18 cellular contexts compared by ENCODE assay signal in the genomic region with DNA sequence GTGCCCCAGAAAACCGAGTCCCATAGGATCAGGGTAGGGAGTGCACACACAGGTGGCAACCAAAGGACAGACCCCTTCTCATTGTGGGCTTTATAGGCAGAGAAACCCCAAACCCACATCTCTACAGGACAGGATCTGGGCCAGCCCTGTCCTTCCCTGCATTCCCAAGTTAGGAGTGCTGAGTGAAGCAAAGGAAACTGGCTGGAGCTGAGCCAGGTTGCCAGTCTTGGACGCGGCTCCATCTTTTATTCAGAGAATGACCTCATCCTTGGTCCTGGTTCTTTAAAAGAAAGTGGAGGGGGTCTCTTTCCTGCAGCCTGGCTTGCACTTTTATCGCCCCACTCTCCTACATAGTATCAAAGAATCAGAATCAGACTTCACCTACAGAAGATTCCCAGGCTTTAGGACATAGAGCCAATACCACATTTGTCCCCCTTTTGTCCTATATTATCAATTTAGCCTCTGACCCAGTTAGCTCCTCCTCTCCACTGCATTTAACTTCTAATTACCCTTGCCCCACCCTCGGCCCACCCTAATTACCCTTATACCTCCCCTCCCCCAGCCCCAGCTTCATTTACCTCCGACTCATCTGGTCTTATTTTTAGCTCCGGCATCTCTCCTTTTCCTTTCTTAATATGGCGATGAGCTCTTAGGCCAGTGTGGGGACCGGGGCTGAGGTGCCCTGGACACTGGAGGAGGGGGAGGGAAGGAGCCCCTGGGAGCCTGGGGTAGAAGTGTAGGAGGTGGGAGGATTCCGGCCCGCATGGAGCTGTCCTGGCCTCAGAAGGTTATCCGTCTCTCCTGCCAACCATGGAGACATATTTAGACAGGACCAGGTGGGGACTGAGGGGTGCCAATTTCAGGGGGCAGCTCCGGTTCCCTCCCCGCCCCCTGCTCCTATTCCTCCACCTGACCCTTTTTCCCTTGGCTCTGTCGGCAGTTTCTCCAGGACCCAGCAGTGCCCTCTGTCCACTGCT. TPM values are rescaled to one million over a fixed set of nuclear protein-coding genes. Genes with fewer than 3 reads are reported as not detected.
A peak's percentile ranks its signal among the peaks of the same experiment; 100 is the strongest.
DNase-seq lines count a peak whose midpoint lies in the region; TF ChIP-seq lines count a peak whose summit lies in the region.
"Had no signal": no experiment of that assay in that cellular context is flagged by ENCODE, and none has a peak within 500 bp of the region (broad histone marks: within the 10 kb centered on the region; RNA-seq: fewer than 3 reads in every experiment).

CASQ1 (plus strand) TSS at position 927 of the 977 bp plus-strand sequence. CDS start 177 bp downstream, outside the sequence.

- H3K79me1 ChIP-seq in H9 (ENCODE audit: insufficient read depth, low read depth, low read length, poor library complexity, severe bottlenecking), result no peaks in the 10 kb centered on the region

- H4K91ac ChIP-seq in H9 (ENCODE audit: insufficient read length, low read depth, low read length), result no peak within 1 kb of the TSS

- no peak within 1 kb of the TSS for H4K8ac ChIP-seq in H9 (replicated peaks; ENCODE audit: insufficient read length, low read depth, low read length)

- no peak within 1 kb of the TSS for H3K14ac ChIP-seq in H9 (ENCODE audit: insufficient read depth, low read length)

- H3K23me2 ChIP-seq in H9 (ENCODE audit: insufficient read length, low read depth, low read length, poor library complexity, severe bottlenecking), result no peaks in the 10 kb centered on the region

- H3K4me1 Mint-ChIP-seq in H9, result peaks cover 9 to 11% of the 10 kb centered on the region in 2 experiments; a peak in 3 of 4 replicates
- H3K4me1 Mint-ChIP-seq: activated CD4-positive, alpha-beta memory T cell treated with anti-CD3 and anti-CD28 coated beads, Interleukin-2, amount 10 ng/mL, durations not matched to agents 7 days and 5 days; activated naive CD4-positive, alpha-beta T cell treated with anti-CD3 and anti-CD28 coated beads, Interleukin-2, amount 10 ng/mL, durations not matched to agents 7 days and 5 days had no signal

- H3K36me3 Mint-ChIP-seq in H9 (ENCODE audit: insufficient read depth in 1 of 3, low read depth in 3 of 3), result no peaks in the 10 kb centered on the region; a peak in 1 of 7 replicates
- H3K36me3 Mint-ChIP-seq: activated naive CD4-positive, alpha-beta T cell treated with anti-CD3 and anti-CD28 coated beads, Interleukin-2, amount 10 ng/mL, durations not matched to agents 7 days and 5 days had no signal

- no peak within 1 kb of the TSS for H3K18ac ChIP-seq in H9 (ENCODE audit: insufficient read length, low read depth, low read length)

- H3K27me3 Mint-ChIP-seq in H9 (ENCODE audit: low read depth), result peaks cover 25% of the 10 kb centered on the region

- no peak for TF ChIP-seq CTCF in H9 (conservative IDR thresholded peaks at IDR 0.05)
- no peak for TF ChIP-seq CTCF in testis (IDR thresholded peaks at IDR 0.05)
- TF ChIP-seq CTCF in GM13976 (IDR thresholded peaks at IDR 0.05; ENCODE audit: borderline replicate concordance, control extremely low read depth, extremely low read depth, insufficient read depth, missing control alignments), result no peak

- intact Hi-C loops in testis (cut with DNase I; ENCODE audit: low total_unique reads), result loop anchor here (10.0 kb wide), 2 partner anchors 55 to 85 kb away; no protein-coding TSS in a partner anchor

- no peaks in the 10 kb centered on the region for H3K9me3 Mint-ChIP-seq in H9
- H3K9me3 Mint-ChIP-seq: activated CD4-positive, alpha-beta memory T cell treated with anti-CD3 and anti-CD28 coated beads, Interleukin-2, amount 10 ng/mL, durations not matched to agents 7 days and 5 days; activated naive CD4-positive, alpha-beta T cell treated with anti-CD3 and anti-CD28 coated beads, Interleukin-2, amount 10 ng/mL, durations not matched to agents 7 days and 5 days had no signal

- no peak within 1 kb of the TSS for H2AFZ ChIP-seq in H9 (ENCODE audit: low read length)

- no peak within 1 kb of the TSS for H3K4me3 Mint-ChIP-seq in H9
- H3K4me3 Mint-ChIP-seq: activated CD4-positive, alpha-beta memory T cell treated with anti-CD3 and anti-CD28 coated beads, Interleukin-2, amount 10 ng/mL, durations not matched to agents 7 days and 5 days; activated naive CD4-positive, alpha-beta T cell treated with anti-CD3 and anti-CD28 coated beads, Interleukin-2, amount 10 ng/mL, durations not matched to agents 7 days and 5 days had no signal

- H3K4me2 ChIP-seq in H9 (ENCODE audit: insufficient read depth, insufficient read length, low read length), result no peak within 1 kb of the TSS

- H3K4me3 ChIP-seq in testis, result no peak within 1 kb of the TSS
- H3K4me3 ChIP-seq: K562 had no signal

- in situ Hi-C loops in GM13976 (cut with MboI; ENCODE audit: low sequenced_read_pairs, unreplicated experiment), result loop anchor here (10.0 kb wide), 1 partner anchor 185 kb away; no protein-coding TSS in a partner anchor

- H2BK12ac ChIP-seq in H9 (ENCODE audit: insufficient read length, low read depth, low read length), result no peak within 1 kb of the TSS

- H3K4me1 ChIP-seq in H9 (ENCODE audit: insufficient read depth, low read length) (peaks cover 3% of the 10 kb centered on the region; the same call in 1 of the 2 replicates), testis (peaks cover 11% of the 10 kb centered on the region)

- H3K36me3 ChIP-seq in testis (ENCODE audit: low read depth, missing control alignments), result no peaks in the 10 kb centered on the region

- H3K4ac ChIP-seq in H9 (ENCODE audit: low read depth, low read length), result no peak within 1 kb of the TSS

- no peak within 1 kb of the TSS for H3K23ac ChIP-seq in H9 (ENCODE audit: insufficient read length, low read depth, low read length)

- H2BK5ac ChIP-seq in H9 (ENCODE audit: insufficient read length, low read length), result no peak within 1 kb of the TSS

- WGBS in H9 (ENCODE audit: extremely low coverage, insufficient read length, low lambda C conversion rate), result no CpG with 5 or more reads among the region's 15 CpGs
- 67 to 73% methylated on average over 15 of the region's 15 CpGs for WGBS in testis, 2 donors

- no peaks in the 10 kb centered on the region for H3K79me2 ChIP-seq in H9 (ENCODE audit: insufficient read depth, low read length)

- no peak within 1 kb of the TSS for H2AK5ac ChIP-seq in H9 (ENCODE audit: insufficient read length, low read length)

- no peak within 1 kb of the TSS for H2BK15ac ChIP-seq in H9 (ENCODE audit: low read depth, low read length)

- H3K27ac ChIP-seq in H9 (ENCODE audit: insufficient read length, low read depth, low read length) (no peak within 1 kb of the TSS), testis (no peak within 1 kb of the TSS)

- peak within 1 kb of the TSS in 2 of 3 experiments; percentile 8 to 27; a peak in 2 of 7 replicates for H3K27ac Mint-ChIP-seq in H9
- H3K27ac Mint-ChIP-seq: activated CD4-positive, alpha-beta memory T cell treated with anti-CD3 and anti-CD28 coated beads, Interleukin-2, amount 10 ng/mL, durations not matched to agents 7 days and 5 days; activated naive CD4-positive, alpha-beta T cell treated with anti-CD3 and anti-CD28 coated beads, Interleukin-2, amount 10 ng/mL, durations not matched to agents 7 days and 5 days had no signal

- DNase-seq in H9, result no peak
- peak; percentile 78 for DNase-seq in dermis blood vessel endothelial cell
- peak; percentile 54 for DNase-seq in hepatic stellate cell (ENCODE audit: low spot score)
- peak; percentile 49 for DNase-seq in testis
- DNase-seq in effector CD4-positive, alpha-beta T cell, result no peak
- DNase-seq in GM13976 (ENCODE audit: low spot score), result no peak
- DNase-seq in NCI-H1048 (lab: John Stamatoyannopoulos, UW), result no peak
- no peak for DNase-seq in activated effector memory CD4-positive, alpha-beta T cell treated with anti-CD3 and anti-CD28 coated beads, Interleukin-2, amount 50 U/mL, for 16 hours
- DNase-seq: activated CD4-positive, alpha-beta memory T cell treated with anti-CD3 and anti-CD28 coated beads, Interleukin-2, amount 10 ng/mL, durations not matched to agents 7 days and 5 days; activated naive CD4-positive, alpha-beta T cell treated with anti-CD3 and anti-CD28 coated beads, Interleukin-2, amount 10 ng/mL, durations not matched to agents 7 days and 5 days; cortex of kidney; glutamatergic neuron; NCI-H2029; OCI-M1 had no signal

- H3K9me3 ChIP-seq in H9 (ENCODE audit: control insufficient read depth, low read depth, low read length) (no peaks in the 10 kb centered on the region), testis (no peaks in the 10 kb centered on the region)

- TF ChIP-seq POLR2A in testis (IDR thresholded peaks at IDR 0.05), result no peak

- H2BK120ac ChIP-seq in H9 (ENCODE audit: low read depth, low read length, poor library complexity, severe bottlenecking), result no peak within 1 kb of the TSS

- no peaks in the 10 kb centered on the region for H4K20me1 ChIP-seq in H9 (ENCODE audit: control insufficient read depth, insufficient read depth, insufficient read length)

- no peaks in the 10 kb centered on the region for H3K27me3 ChIP-seq in H9 (ENCODE audit: insufficient read depth, low read length)
- H3K27me3 ChIP-seq in testis, result no peaks in the 10 kb centered on the region

- no peak within 1 kb of the TSS for H4K5ac ChIP-seq in H9 (ENCODE audit: insufficient read length, low read depth, low read length)

- H3K9ac ChIP-seq in H9 (ENCODE audit: extremely low read depth, insufficient read length, low read length), result no peak within 1 kb of the TSS

- H3T11ph ChIP-seq in H9 (ENCODE audit: low read length), result no peak within 1 kb of the TSS

- H3K56ac ChIP-seq in H9 (ENCODE audit: insufficient read length, low read depth, low read length), result no peak within 1 kb of the TSS

- no peak within 1 kb of the TSS for H2BK20ac ChIP-seq in H9 (ENCODE audit: low read depth, low read length, poor library complexity, severe bottlenecking)

RNA-seq across cellular contexts. Expression of gene CASQ1, which starts in this region (rescaled TPM):
- 0.55 and 0.70 TPM in 2 replicates for total RNA-seq in H9 (2021)
- not detected in 2 replicates for total RNA-seq in dermis blood vessel endothelial cell
- total RNA-seq in testis, result 1 to 10 TPM; 3.4 to 5.6 TPM
- 10.2 TPM for polyA plus RNA-seq in testis (ENCODE audit: insufficient read depth, low read depth, low replicate concordance)
- total RNA-seq: K562; lung microvascular endothelial cell; pulmonary artery endothelial cell; T-helper 1 cell treated with Interleukin-12 subunit alpha and Interleukin-12 subunit beta and Interleukin-4 antibody, amounts not matched to agents 30 ng/mL and 1 ng/mL, for 36 hours had no signal
- polyA plus RNA-seq: K562 had no signal

Comparison
In these comparisons a context has a peak if more than half of its experiments do, and no peak if none do; other contexts are left out.
1. Peak in DNase-seq in dermis blood vessel endothelial cell; RNA of the gene not detected or under 1 TPM.
2. DNase-seq: peak in hepatic stellate cell (single experiment) and testis (single experiment); none in H9 (single experiment), effector CD4-positive, alpha-beta T cell (single experiment), GM13976 (single experiment), NCI-H1048 (single experiment) and activated effector memory CD4-positive, alpha-beta T cell treated with anti-CD3 and anti-CD28 coated beads, Interleukin-2, amount 50 U/mL, for 16 hours (single experiment).